8 cellular contexts compared by ENCODE assay signal in the genomic region with DNA sequence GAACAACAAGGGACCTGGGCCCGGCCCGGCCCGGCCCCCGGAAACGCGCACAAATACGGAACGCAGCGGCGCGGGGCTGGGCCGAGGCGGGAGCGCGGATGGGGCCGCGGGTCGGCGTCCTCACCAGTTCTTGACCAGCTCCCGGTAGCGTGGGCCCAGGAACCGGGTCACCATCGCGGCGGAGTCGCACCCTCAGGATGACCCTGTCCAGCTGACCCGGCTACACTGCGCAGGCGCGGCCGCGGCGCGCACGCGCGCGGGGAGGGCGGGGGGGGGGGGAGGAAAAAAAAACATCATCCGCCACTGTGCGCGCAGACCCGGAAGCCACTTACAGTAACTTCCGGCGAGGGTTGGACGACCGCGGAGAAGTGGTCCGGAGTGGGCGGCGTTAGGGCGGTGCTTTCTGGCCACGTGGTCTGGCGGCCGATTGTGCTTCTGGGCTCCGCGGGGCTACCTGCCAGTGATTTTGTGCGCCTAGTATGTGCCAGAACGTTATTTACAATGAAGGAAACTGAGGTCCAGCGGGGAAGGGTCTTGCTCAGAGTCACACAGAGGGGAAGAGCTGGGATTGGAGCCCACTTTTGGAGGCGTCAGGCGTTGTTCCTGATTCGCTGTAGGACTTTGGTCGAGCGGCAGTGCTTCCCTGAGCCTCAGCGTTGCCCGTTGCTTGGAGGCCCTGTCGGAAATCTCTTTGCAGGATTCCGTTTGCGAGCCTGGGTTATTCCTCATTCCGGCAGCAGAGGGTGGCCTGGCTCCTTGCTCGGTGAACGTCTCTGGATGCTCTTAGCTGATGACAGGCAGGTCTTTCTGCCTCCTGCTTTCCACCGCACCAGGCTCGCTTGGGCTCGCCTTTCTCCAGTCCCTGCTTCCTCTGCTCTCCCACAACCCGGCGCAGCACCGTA. TPM values are rescaled to one million over a fixed set of nuclear protein-coding genes. Genes with fewer than 3 reads are reported as not detected.
DNase-seq lines count a peak whose midpoint lies in the region; ATAC-seq and TF ChIP-seq lines count a peak whose summit lies in the region.

A gene (minus strand): TSS at position 227 of the 902 bp plus-strand sequence. CDS start 53 bp downstream, at position 174.

- H3K27ac ChIP-seq in OCI-LY3 (ENCODE audit: low read length), result peak within 1 kb of the TSS; percentile 80

- peaks cover 34% of the 10 kb centered on the region for H3K36me3 ChIP-seq in OCI-LY3 (replicated peaks; ENCODE audit: low read depth, low read length)

- H3K4me1 Mint-ChIP-seq in endothelial cell (ENCODE audit: unreplicated experiment), result peaks cover 10% of the 10 kb centered on the region

- peaks cover 15% of the 10 kb centered on the region for H3K27me3 Mint-ChIP-seq in endothelial cell (ENCODE audit: unreplicated experiment)

- peak; percentile 74 for ATAC-seq in GM21515 (IDR thresholded peaks at IDR 0.05; ENCODE audit: unreplicated experiment)

- peak; percentile 60 for TF ChIP-seq CTCF in OCI-LY3 (IDR thresholded peaks at IDR 0.05; ENCODE audit: low read depth, low read length)
- TF ChIP-seq CTCF in endothelial cell (IDR thresholded peaks at IDR 0.05; ENCODE audit: unreplicated experiment), result no peak

- no peaks in the 10 kb centered on the region for H3K27me3 ChIP-seq in OCI-LY3 (ENCODE audit: low read depth, low read length)

- DNase-seq in DMS 273 (lab: John Stamatoyannopoulos, UW; ENCODE audit: unreplicated experiment) (peak; percentile 98), HuH-7.5 (ENCODE audit: low spot score) (peak; percentile 99), endothelial cell (ENCODE audit: low spot score) (peak; percentile 86), midbrain (lab: John Stamatoyannopoulos, UW) (peak; percentile 95)
- peak; percentile 94 for DNase-seq in activated CD8-positive, alpha-beta memory T cell treated with anti-CD3 and anti-CD28 coated beads, Interleukin-2, amount 50 U/mL, for 48 hours
- DNase-seq in stimulated activated CD8-positive, alpha-beta memory T cell treated with anti-CD3 and anti-CD28 coated beads, Interleukin-2, amount 100 ng/mL, for 1 hour (ENCODE audit: low read depth in 2 of 2), result peak; percentile 79 to 86

- H3K36me3 Mint-ChIP-seq in endothelial cell (ENCODE audit: low read depth, unreplicated experiment), result no peaks in the 10 kb centered on the region

- no peaks in the 10 kb centered on the region for H3K9me3 ChIP-seq in OCI-LY3 (ENCODE audit: insufficient read depth, low read length)

- H3K79me2 ChIP-seq in OCI-LY3 (ENCODE audit: low read length), result peaks cover 48% of the 10 kb centered on the region

- H3K4me1 ChIP-seq in OCI-LY3 (ENCODE audit: low read length), result peaks cover 13% of the 10 kb centered on the region

- H3K4me3 Mint-ChIP-seq in endothelial cell (ENCODE audit: unreplicated experiment), result peak within 1 kb of the TSS; percentile 95

- H3K9ac ChIP-seq in OCI-LY3 (ENCODE audit: low read length), result peak within 1 kb of the TSS; percentile 94

- H3K4me3 ChIP-seq in OCI-LY3 (ENCODE audit: low read length), result peak within 1 kb of the TSS; percentile 80

- H3K9me3 Mint-ChIP-seq in endothelial cell (ENCODE audit: unreplicated experiment), result no peaks in the 10 kb centered on the region

- H4K20me1 ChIP-seq in OCI-LY3 (ENCODE audit: insufficient read depth, low read length), result peaks cover 13% of the 10 kb centered on the region

- H2AFZ ChIP-seq in OCI-LY3 (ENCODE audit: low read depth, low read length), result peak within 1 kb of the TSS; percentile 45; the same call in 1 of the 2 replicates

- peak within 1 kb of the TSS; percentile 91 for H3K4me2 ChIP-seq in OCI-LY3 (ENCODE audit: low read length)

- H3K27ac Mint-ChIP-seq in endothelial cell (ENCODE audit: unreplicated experiment), result peak within 1 kb of the TSS; percentile 97

RNA-seq across cellular contexts. Expression of the gene that starts here (rescaled TPM):
- total RNA-seq in endothelial cell (ENCODE audit: unreplicated experiment), result 182 TPM

Comparison
In these comparisons a context has a peak if more than half of its experiments do, and no peak if none do; other contexts are left out.
1. Peak in every context shown above with its lines: DNase-seq, ATAC-seq, H3K4me3 ChIP-seq and H3K27ac ChIP-seq.